ENCODE assay signal across 8 cellular contexts in the genomic region with DNA sequence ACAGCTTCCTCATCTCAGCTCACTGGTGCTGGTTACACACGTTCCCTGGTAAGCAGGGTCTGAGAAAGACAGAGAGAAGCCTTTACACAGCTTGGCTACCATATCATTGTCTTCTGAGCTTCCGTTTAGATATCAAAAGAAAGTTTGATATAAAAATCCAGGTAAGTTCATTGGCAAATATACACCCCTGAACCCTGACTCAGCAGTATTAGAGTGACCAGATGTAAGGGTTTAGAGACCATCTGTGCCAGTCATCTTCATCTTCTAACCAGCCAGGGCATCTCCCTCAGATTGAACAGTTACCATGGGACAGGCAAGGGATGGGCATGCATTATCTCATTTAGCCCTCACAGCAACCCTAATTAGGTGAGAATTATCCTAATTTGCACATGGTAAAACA.
"Had no signal": no experiment of that assay in that cellular context is flagged by ENCODE, and none has a peak within 500 bp of the region (broad histone marks: within the 10 kb centered on the region; RNA-seq: fewer than 3 reads in every experiment).

No MANE protein-coding gene starts in this region.

- H3K27ac Mint-ChIP-seq: GM23338, IgD-negative memory B cell had no signal

- H3K27ac ChIP-seq: HL-60 had no signal

- H3K36me3 Mint-ChIP-seq: IgD-negative memory B cell had no signal

- H3K4me2 ChIP-seq: GM23338 had no signal

- ATAC-seq: GM23338 had no signal

- H2AFZ ChIP-seq: GM23338 had no signal

- DNase-seq: H9, HCEC 1CT, KG1 had no signal

- H3K4me3 ChIP-seq: GM23338 had no signal

- FAIRE-seq: H1, H54 had no signal
